ENCODE assay signal across 9 cellular contexts in the genomic region with DNA sequence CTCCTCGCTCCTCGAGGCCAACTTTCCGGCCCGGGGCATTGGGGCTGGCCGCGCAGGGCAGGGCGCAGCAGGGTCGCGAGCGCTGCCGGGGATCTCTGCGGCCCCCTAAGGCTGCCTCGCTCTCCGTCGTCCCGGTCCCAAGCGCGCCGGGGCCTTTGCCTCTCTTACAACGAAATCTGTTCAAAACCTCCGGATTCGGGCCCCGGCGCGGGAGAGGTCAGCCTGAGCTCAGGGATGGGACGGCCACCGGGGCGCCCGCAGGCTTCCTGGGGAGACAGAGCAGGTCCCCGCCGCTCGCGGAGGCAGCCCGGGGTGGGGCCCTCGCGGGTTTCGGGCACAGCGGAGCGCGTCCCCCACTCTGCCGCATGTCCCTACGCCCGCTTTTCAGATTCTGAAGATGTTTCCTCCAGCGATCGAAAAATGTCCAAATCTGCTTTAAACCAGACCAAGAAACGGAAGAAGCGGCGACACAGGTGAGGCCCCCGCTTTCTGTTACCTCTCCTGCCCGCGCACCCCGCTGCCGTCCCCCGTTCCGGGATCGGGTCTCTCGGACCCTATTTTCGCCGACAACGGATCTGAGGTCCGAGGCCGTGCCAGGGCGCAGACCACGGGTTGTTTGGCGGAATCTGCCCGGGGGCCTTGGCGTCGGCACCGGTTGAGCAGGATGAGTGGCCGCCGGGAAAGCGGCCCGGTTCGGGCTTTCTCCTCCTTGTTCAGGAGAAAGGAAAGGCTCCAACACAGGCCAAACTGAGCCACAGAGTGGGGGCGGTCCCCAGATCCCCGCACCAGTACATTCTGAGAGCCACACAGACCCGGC. TPM values are rescaled to one million over a fixed set of nuclear protein-coding genes. Genes with fewer than 3 reads are reported as not detected.
DNase-seq lines count a peak whose midpoint lies in the region; ATAC-seq lines count a peak whose summit lies in the region.
"Had no signal": no experiment of that assay in that cellular context is flagged by ENCODE, and none has a peak within 500 bp of the region (broad histone marks: within the 10 kb centered on the region; RNA-seq: fewer than 3 reads in every experiment).

No MANE protein-coding gene starts in this region.

- no peak overlapping the region for H3K27ac Mint-ChIP-seq in naive thymus-derived CD4-positive, alpha-beta T cell

- H3K4me1 ChIP-seq in HUES6 (ENCODE audit: control insufficient read depth, insufficient read depth, low read length): peaks cover 19% of the 10 kb centered on the region
- H3K4me1 ChIP-seq in naive thymus-derived CD4-positive, alpha-beta T cell (ENCODE audit: control insufficient read depth in 2 of 2, insufficient read depth in 2 of 2, low read length in 2 of 2): peaks cover 3 to 18% of the 10 kb centered on the region in 2 donors

- peaks cover 0 to 4% (median 0%) of the 10 kb centered on the region in 11 donors for H3K9me3 Mint-ChIP-seq in naive thymus-derived CD4-positive, alpha-beta T cell

- H3K9ac ChIP-seq in HUES6 (ENCODE audit: low read length): no peak overlapping the region

- H3K4me1 Mint-ChIP-seq in naive thymus-derived CD4-positive, alpha-beta T cell: peaks cover 12 to 27% (median 21%) of the 10 kb centered on the region in 7 donors

- CTCF ChIA-PET in naive thymus-derived CD4-positive, alpha-beta T cell (lab: Charles Lee): no interaction called here

- no peaks in the 10 kb centered on the region for H3K36me3 Mint-ChIP-seq in naive thymus-derived CD4-positive, alpha-beta T cell

- POLR2A ChIA-PET in naive thymus-derived CD4-positive, alpha-beta T cell (lab: Charles Lee): no interaction called here

- H3K4me3 ChIP-seq in HUES6 (ENCODE audit: low read depth, low read length): peak overlapping the region; percentile 62
- peak overlapping the region; percentile 24 for H3K4me3 ChIP-seq in naive thymus-derived CD4-positive, alpha-beta T cell (ENCODE audit: low read length)

- peak; percentile 32 for ATAC-seq in naive thymus-derived CD4-positive, alpha-beta T cell
- no peak for ATAC-seq in HG02610 (IDR thresholded peaks at IDR 0.05; ENCODE audit: unreplicated experiment)
- ATAC-seq in GM18511 (IDR thresholded peaks at IDR 0.05; ENCODE audit: unreplicated experiment): no peak
- ATAC-seq in GM18868 (IDR thresholded peaks at IDR 0.05; ENCODE audit: unreplicated experiment): no peak

- peak overlapping the region; percentile 33 to 81 (median 72) for H3K4me3 Mint-ChIP-seq in naive thymus-derived CD4-positive, alpha-beta T cell

- DNase-seq in AG08396 (ENCODE audit: low spot score): peak; percentile 43
- peak; percentile 69 for DNase-seq in ecto neural progenitor cell (ENCODE audit: low spot score)
- peak in 2 of 9 donors; percentile 5 for DNase-seq in naive thymus-derived CD4-positive, alpha-beta T cell
- no peak for DNase-seq in stimulated activated CD4-positive, alpha-beta T cell treated with anti-CD3 and anti-CD28 coated beads, Interleukin-1b, Interleukin-23, amount 100 ng/mL, for 48 hours
- DNase-seq: transverse colon had no signal

- H3K9me3 ChIP-seq in HUES6 (ENCODE audit: control insufficient read depth, insufficient read depth, low read depth, low read length): no peaks in the 10 kb centered on the region
- H3K9me3 ChIP-seq in naive thymus-derived CD4-positive, alpha-beta T cell (ENCODE audit: control insufficient read depth in 2 of 3, low read length in 3 of 3): no peaks in the 10 kb centered on the region
- H3K9me3 ChIP-seq: transverse colon had no signal

- no peaks in the 10 kb centered on the region for H3K36me3 ChIP-seq in HUES6 (ENCODE audit: control insufficient read depth, insufficient read depth, low read length)
- H3K36me3 ChIP-seq in naive thymus-derived CD4-positive, alpha-beta T cell (ENCODE audit: control insufficient read depth in 2 of 3, insufficient read depth in 3 of 3, low read length in 3 of 3): no peaks in the 10 kb centered on the region
- H3K36me3 ChIP-seq: transverse colon had no signal

- peaks cover 74 to 88% (median 85%) of the 10 kb centered on the region in 5 donors for H3K27me3 Mint-ChIP-seq in naive thymus-derived CD4-positive, alpha-beta T cell

- no peak overlapping the region for H3K27ac ChIP-seq in HUES6 (ENCODE audit: low read depth, low read length)
- no peak overlapping the region for H3K27ac ChIP-seq in naive thymus-derived CD4-positive, alpha-beta T cell (ENCODE audit: low read depth, low read length)
- H3K27ac ChIP-seq: transverse colon had no signal

- peaks cover 98% of the 10 kb centered on the region for H3K27me3 ChIP-seq in HUES6 (ENCODE audit: control insufficient read depth, insufficient read depth, low read length)
- peaks cover 11 to 28% of the 10 kb centered on the region in 2 donors for H3K27me3 ChIP-seq in naive thymus-derived CD4-positive, alpha-beta T cell (ENCODE audit: control insufficient read depth in 2 of 2, insufficient read depth in 2 of 2, low read length in 2 of 2)

- intact Hi-C loops in naive thymus-derived CD4-positive, alpha-beta T cell (cut with micrococcal nuclease): no loop called here

RNA-seq across cellular contexts. Expression of a gene that starts 1.8 kb away (rescaled TPM):
- not detected for total RNA-seq in naive thymus-derived CD4-positive, alpha-beta T cell
- not detected for polyA plus RNA-seq in naive thymus-derived CD4-positive, alpha-beta T cell
- total RNA-seq: transverse colon had no signal
